Comparison of ENCODE assay signal across 16 cellular contexts in the genomic region with DNA sequence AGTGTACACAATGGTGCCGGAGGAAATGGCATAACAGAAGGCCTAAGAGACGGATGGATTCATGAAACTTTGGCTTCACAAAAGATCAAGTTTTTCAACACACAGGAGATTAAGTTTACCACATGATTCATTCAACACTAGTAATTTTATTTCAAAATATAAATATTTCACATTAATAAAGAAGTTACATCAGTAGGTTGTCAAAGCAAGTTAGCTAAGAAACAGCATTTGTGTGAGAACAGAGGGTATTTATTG. TPM values are rescaled to one million over a fixed set of nuclear protein-coding genes. Genes with fewer than 3 reads are reported as not detected.
DNase-seq lines count a peak whose midpoint lies in the region; ATAC-seq, FAIRE-seq and TF ChIP-seq lines count a peak whose summit lies in the region.
"Had no signal": no experiment of that assay in that cellular context is flagged by ENCODE, and none has a peak within 500 bp of the region (broad histone marks: within the 10 kb centered on the region; RNA-seq: fewer than 3 reads in every experiment).

No MANE protein-coding gene starts in this region.

- H3K4me1 ChIP-seq in K562 (replicated peaks in 1 of 2; ENCODE audit: control insufficient read depth in 2 of 2, insufficient read depth in 2 of 2, low read length in 2 of 2), result peaks cover 20 to 33% of the 10 kb centered on the region in 2 experiments; a peak in 4 of 5 replicates
- peaks cover 0 to 52% (median 12%) of the 10 kb centered on the region in 4 donors for H3K4me1 ChIP-seq in tibial nerve
- H3K4me1 ChIP-seq in suprapubic skin, result peaks cover 41% of the 10 kb centered on the region

- no peak for TF ChIP-seq RAD21 in K562 (CRISPR knock-in tag; conservative IDR thresholded peaks at IDR 0.05 in 1 of 2, IDR thresholded peaks at IDR 0.05 in 1 of 2)

- no peak for TF ChIP-seq CTCF in K562 (IDR thresholded peaks at IDR 0.05 in 2 of 3, conservative IDR thresholded peaks at IDR 0.05 in 1 of 3; ENCODE audit: insufficient read depth in 2 of 3, low read depth in 1 of 3, low read length in 3 of 3)
- no peak for TF ChIP-seq CTCF in mesothelial cell of epicardium (IDR thresholded peaks at IDR 0.05; ENCODE audit: unreplicated experiment)
- no peak for TF ChIP-seq CTCF in tibial nerve (IDR thresholded peaks at IDR 0.05)
- no peak for TF ChIP-seq CTCF in suprapubic skin (IDR thresholded peaks at IDR 0.05)

- H4K20me1 ChIP-seq in K562 (replicated peaks; ENCODE audit: control insufficient read depth, insufficient read depth, low read length), result no peaks in the 10 kb centered on the region; the same call in 1 of the 2 replicates

- CTCF ChIA-PET in activated CD4-positive, alpha-beta T cell treated with anti-CD3 and anti-CD28 coated beads for 36 hours (lab: Charles Lee), result interaction anchor here (1.4 kb wide), 1 partner anchor 384 kb away, joined by 3 read pairs; no protein-coding TSS in a partner anchor
- CTCF ChIA-PET in K562 (lab: Yijun Ruan, JAX; ENCODE audit: low intra/inter-chr PET ratio), result no interaction called here

- H3K9me3 Mint-ChIP-seq in activated CD4-positive, alpha-beta T cell treated with anti-CD3 and anti-CD28 coated beads for 36 hours (ENCODE audit: low read depth), result no peaks in the 10 kb centered on the region
- no peaks in the 10 kb centered on the region for H3K9me3 Mint-ChIP-seq in mesothelial cell of epicardium
- H3K9me3 Mint-ChIP-seq: activated naive CD8-positive, alpha-beta T cell treated with anti-CD3 and anti-CD28 coated beads, Interleukin-2, amount 10 ng/mL, durations not matched to agents 7 days and 5 days had no signal

- no peak overlapping the region for H2AFZ ChIP-seq in K562 (ENCODE audit: low read depth, low read length)

- no peaks in the 10 kb centered on the region for H3K27me3 Mint-ChIP-seq in activated CD4-positive, alpha-beta T cell treated with anti-CD3 and anti-CD28 coated beads for 36 hours
- H3K27me3 Mint-ChIP-seq in mesothelial cell of epicardium (ENCODE audit: low read depth), result no peaks in the 10 kb centered on the region
- H3K27me3 Mint-ChIP-seq: activated naive CD8-positive, alpha-beta T cell treated with anti-CD3 and anti-CD28 coated beads, Interleukin-2, amount 10 ng/mL, durations not matched to agents 7 days and 5 days had no signal

- BruUV-seq in K562 (replicated peaks; lab: Mats Ljungman, UMichigan), result no TSS peak

- H3K27me3 ChIP-seq in K562 (ENCODE audit: control insufficient read depth in 2 of 2, insufficient read depth in 2 of 2, low read length in 2 of 2), result no peaks in the 10 kb centered on the region
- no peaks in the 10 kb centered on the region for H3K27me3 ChIP-seq in tibial nerve
- H3K27me3 ChIP-seq in suprapubic skin, result no peaks in the 10 kb centered on the region

- 80% methylated on average over 2 of the region's 2 CpGs for WGBS in K562 (ENCODE audit: insufficient coverage, low coverage, missing lambda C conversion rate)
- WGBS in tibial nerve, 2 donors, result 59 to 71% methylated on average over 2 of the region's 2 CpGs
- 90% methylated on average over 2 of the region's 2 CpGs for WGBS in suprapubic skin

- DNase-seq in activated CD4-positive, alpha-beta T cell treated with anti-CD3 and anti-CD28 coated beads for 36 hours, result no peak
- DNase-seq in activated CD4-positive, alpha-beta T cell treated with anti-CD3 and anti-CD28 coated beads, Interleukin-2, amount 50 U/mL, for 1 hour, result no peak
- no peak for DNase-seq in K562 (ENCODE audit: extremely low read depth in 1 of 4, low spot score in 3 of 4)
- no peak for DNase-seq in mesothelial cell of epicardium (ENCODE audit: low spot score in 2 of 2, unreplicated experiment in 2 of 2)
- DNase-seq in tibial nerve (ENCODE audit: low spot score in 2 of 2), result no peak
- no peak for DNase-seq in suprapubic skin (ENCODE audit: low spot score in 2 of 2)
- DNase-seq: activated naive CD8-positive, alpha-beta T cell treated with anti-CD3 and anti-CD28 coated beads, Interleukin-2, amount 10 ng/mL, durations not matched to agents 7 days and 5 days; COR-L47; hippocampal formation; NCI-H2081; T-helper 2 cell had no signal

- TF ChIP-seq POLR2A in K562 (conservative IDR thresholded peaks at IDR 0.05) (no peak), tibial nerve (IDR thresholded peaks at IDR 0.05) (no peak), suprapubic skin (IDR thresholded peaks at IDR 0.05) (no peak)

- H3K9ac ChIP-seq in K562 (ENCODE audit: insufficient read depth in 1 of 2, low read depth in 2 of 2, low read length in 2 of 2), result no peak overlapping the region

- no peak overlapping the region for H3K4me2 ChIP-seq in K562 (ENCODE audit: insufficient read depth, low read length)

- peaks cover 35% of the 10 kb centered on the region for H3K36me3 ChIP-seq in K562 (ENCODE audit: control insufficient read depth, insufficient read depth, low read length)
- peaks cover 0 to 6% (median 0%) of the 10 kb centered on the region in 3 donors for H3K36me3 ChIP-seq in tibial nerve
- no peaks in the 10 kb centered on the region for H3K36me3 ChIP-seq in suprapubic skin
- H3K36me3 ChIP-seq: neutrophil had no signal

- ATAC-seq in activated CD4-positive, alpha-beta T cell treated with anti-CD3 and anti-CD28 coated beads for 36 hours, result no peak
- ATAC-seq in K562 (no peak), HG02571 (IDR thresholded peaks at IDR 0.05; ENCODE audit: unreplicated experiment) (no peak), GM18858 (IDR thresholded peaks at IDR 0.05; ENCODE audit: unreplicated experiment) (no peak)

- FAIRE-seq in K562 (lab: Jason Lieb, UNC), result no peak
- FAIRE-seq: colon had no signal

- peaks cover 9% of the 10 kb centered on the region for H3K36me3 Mint-ChIP-seq in activated CD4-positive, alpha-beta T cell treated with anti-CD3 and anti-CD28 coated beads for 36 hours (ENCODE audit: low read depth)
- peaks cover 8% of the 10 kb centered on the region for H3K36me3 Mint-ChIP-seq in mesothelial cell of epicardium

- H3K9me3 ChIP-seq in K562 (replicated peaks; ENCODE audit: control insufficient read depth, insufficient read depth, low read depth, low read length), result no peaks in the 10 kb centered on the region
- no peaks in the 10 kb centered on the region for H3K9me3 ChIP-seq in tibial nerve
- H3K9me3 ChIP-seq in suprapubic skin, result no peaks in the 10 kb centered on the region
- H3K9me3 ChIP-seq: neutrophil had no signal

- H3K4me3 ChIP-seq in K562, result no peak overlapping the region
- no peak overlapping the region for H3K4me3 ChIP-seq in tibial nerve
- no peak overlapping the region for H3K4me3 ChIP-seq in suprapubic skin
- H3K4me3 ChIP-seq: skin epidermis had no signal

- intact Hi-C loops in activated CD4-positive, alpha-beta T cell treated with anti-CD3 and anti-CD28 coated beads for 36 hours (cut with DNase I, micrococcal nuclease), result no loop called here
- intact Hi-C loops in K562 (cut with micrococcal nuclease), result no loop called here

- H3K27ac ChIP-seq in K562 (ENCODE audit: extremely low read depth, low read depth, low read length), result peak overlapping the region; percentile 68; the same call in 1 of the 3 replicates
- peak overlapping the region in 3 of 4 donors; percentile 90 to 99 (median 91) for H3K27ac ChIP-seq in tibial nerve
- H3K27ac ChIP-seq in suprapubic skin, result no peak overlapping the region

- POLR2A ChIA-PET in activated CD4-positive, alpha-beta T cell treated with anti-CD3 and anti-CD28 coated beads for 36 hours (lab: Charles Lee), result interaction anchor here (0.8 kb wide), 1 partner anchor 9 kb away, joined by 8 read pairs; no protein-coding TSS in a partner anchor
- POLR2A ChIA-PET in K562 (lab: Yijun Ruan, JAX), result interaction anchor here (1.0 kb wide), 1 partner anchor 59 kb away, joined by 3 read pairs; no protein-coding TSS in a partner anchor

- in situ Hi-C loops in K562 (cut with MboI), result no loop called here

- H3K79me2 ChIP-seq in K562 (ENCODE audit: control insufficient read depth, insufficient read depth, low read length), result peaks cover 32% of the 10 kb centered on the region

- peaks cover 32% of the 10 kb centered on the region for H3K4me1 Mint-ChIP-seq in activated CD4-positive, alpha-beta T cell treated with anti-CD3 and anti-CD28 coated beads for 36 hours
- H3K4me1 Mint-ChIP-seq in mesothelial cell of epicardium, result peaks cover 37% of the 10 kb centered on the region

- H3K9me1 ChIP-seq in K562 (ENCODE audit: control insufficient read depth, insufficient read depth, low read length), result no peaks in the 10 kb centered on the region

- TF ChIP-seq EP300 in K562 (IDR thresholded peaks at IDR 0.05; ENCODE audit: low read length) (no peak), tibial nerve (IDR thresholded peaks at IDR 0.05) (no peak), suprapubic skin (IDR thresholded peaks at IDR 0.05) (no peak)

- H3K27ac Mint-ChIP-seq in activated CD4-positive, alpha-beta T cell treated with anti-CD3 and anti-CD28 coated beads for 36 hours, result peak overlapping the region; percentile 34
- H3K27ac Mint-ChIP-seq in mesothelial cell of epicardium, result peak overlapping the region; percentile 99
- H3K27ac Mint-ChIP-seq: activated naive CD8-positive, alpha-beta T cell treated with anti-CD3 and anti-CD28 coated beads, Interleukin-2, amount 10 ng/mL, durations not matched to agents 7 days and 5 days had no signal

- no peak overlapping the region for H3K4me3 Mint-ChIP-seq in activated CD4-positive, alpha-beta T cell treated with anti-CD3 and anti-CD28 coated beads for 36 hours
- no peak overlapping the region for H3K4me3 Mint-ChIP-seq in mesothelial cell of epicardium
- H3K4me3 Mint-ChIP-seq: activated naive CD8-positive, alpha-beta T cell treated with anti-CD3 and anti-CD28 coated beads, Interleukin-2, amount 10 ng/mL, durations not matched to agents 7 days and 5 days had no signal

RNA-seq across cellular contexts. Expression of a gene that starts 1.7 kb away (rescaled TPM):
- 10 to 100 TPM; 13.0 to 16.4 TPM for total RNA-seq in activated CD4-positive, alpha-beta T cell treated with anti-CD3 and anti-CD28 coated beads for 36 hours
- 8.0 and 35.8 TPM in 2 replicates for total RNA-seq in K562 (2011; cell fraction: chromatin; rRNA removed; ENCODE audit: low replicate concordance)
- total RNA-seq in K562 (2011; cell fraction: nucleolus; rRNA removed), result 3.3 and 5.7 TPM in 2 replicates
- total RNA-seq in K562 (2011; cell fraction: nucleoplasm; rRNA removed), result 8.6 and 9.2 TPM in 2 replicates
- total RNA-seq in K562 (2014; rRNA removed) (37.6 and 38.9 TPM in 2 replicates), K562 (2014; rRNA removed; fragmentation: Illumina TruSeq; extraction: Trizol) (78.0 and 89.1 TPM in 2 replicates), K562 (2015; rRNA removed; fragmentation: Illumina TruSeq; extraction: Trizol) (42.2 and 46.7 TPM in 2 replicates), K562 (2021) (46.9 and 48.8 TPM in 2 replicates), mesothelial cell of epicardium (26.7 to 28.1 TPM (median 27.9 TPM) in 3 replicates), tibial nerve (100 to 1,000 TPM in 3 of 4 donors, 10 to 100 TPM in 1; 52.8 to 144 (median 118) TPM), suprapubic skin (10 to 100 TPM; 13.0 to 23.2 (median 16.0) TPM)
- polyA plus RNA-seq in K562 (2011; rRNA removed) (42.5 and 70.7 TPM in 2 replicates), K562 (2014; fragmentation: Illumina TruSeq; extraction: Trizol) (53.8 and 57.9 TPM in 2 replicates), K562 (2014; fragmentation: Nextera tagmentation; extraction: Ambion mirVana) (10 to 100 TPM; 23.2 to 29.8 TPM), K562 (2014; rRNA removed) (42.3 and 43.6 TPM in 2 replicates)
- polyA plus RNA-seq in K562 (2011; cell fraction: cytosol; rRNA removed), result 9.6 and 20.6 TPM in 2 replicates
- 6.0 and 11.1 TPM in 2 replicates for polyA plus RNA-seq in K562 (2011; cell fraction: nucleus; rRNA removed)
- 32.7 and 33.7 TPM in 2 replicates for polyA plus RNA-seq in K562 (2012)
- polyA minus RNA-seq in K562 (2011; rRNA and poly(A)+ RNA removed), result 45.3 and 51.5 TPM in 2 replicates
- 16.8 and 20.3 TPM in 2 replicates for polyA minus RNA-seq in K562 (2011; cell fraction: cytosol; rRNA and poly(A)+ RNA removed)
- 9.7 and 16.2 TPM in 2 replicates for polyA minus RNA-seq in K562 (2011; cell fraction: nucleus; rRNA and poly(A)+ RNA removed)
